18 cellular contexts compared by ENCODE assay signal in the genomic region with DNA sequence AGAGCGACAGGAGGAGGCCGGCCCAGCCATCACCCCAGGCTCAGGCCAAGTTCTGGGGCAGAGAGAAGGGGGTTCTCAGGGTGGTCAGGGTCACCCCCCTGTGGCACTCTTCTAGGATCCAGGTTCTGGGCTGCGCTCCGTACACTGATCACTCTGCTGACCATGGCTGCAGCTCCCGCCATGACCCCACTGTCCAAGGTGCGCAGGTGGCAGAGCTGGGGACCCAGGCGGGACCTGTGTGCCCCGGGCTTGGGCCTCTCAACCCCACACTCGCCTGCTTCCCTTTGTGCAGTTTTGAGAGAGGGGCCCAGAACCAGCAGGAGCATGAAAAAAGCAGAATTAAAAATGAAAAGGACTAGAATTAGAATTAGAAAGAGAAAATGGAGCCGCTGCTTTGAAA.
DNase-seq lines count a peak whose midpoint lies in the region; ATAC-seq, FAIRE-seq and TF ChIP-seq lines count a peak whose summit lies in the region.
"Had no signal": no experiment of that assay in that cellular context is flagged by ENCODE, and none has a peak within 500 bp of the region (broad histone marks: within the 10 kb centered on the region; RNA-seq: fewer than 3 reads in every experiment).

No MANE protein-coding gene starts in this region.

- no peak for TF ChIP-seq CTCF in colonic mucosa (IDR thresholded peaks at IDR 0.05)
- no peak for TF ChIP-seq CTCF in progenitor cell of endocrine pancreas (IDR thresholded peaks at IDR 0.05; ENCODE audit: unreplicated experiment)

- no peak overlapping the region for H3K4me3 Mint-ChIP-seq in progenitor cell of endocrine pancreas (ENCODE audit: low read depth)

- intact Hi-C loops in colonic mucosa (cut with DNase I) = no loop called here

- H3K27me3 ChIP-seq in HAP-1 (ENCODE audit: low read depth) = no peaks in the 10 kb centered on the region
- no peaks in the 10 kb centered on the region for H3K27me3 ChIP-seq in colonic mucosa
- H3K27me3 ChIP-seq in SJCRH30 = no peaks in the 10 kb centered on the region

- TF ChIP-seq POLR2A in GM12892 (IDR thresholded peaks at IDR 0.05; ENCODE audit: low read depth, low read length) = no peak

- H3K9me3 ChIP-seq in HAP-1 (no peaks in the 10 kb centered on the region), colonic mucosa (no peaks in the 10 kb centered on the region), SJCRH30 (replicated peaks) (no peaks in the 10 kb centered on the region)

- in situ Hi-C loops in HAP-1 (cut with MboI; ENCODE audit: low sequenced_read_pairs) = no loop called here

- DNase-seq in HAP-1 (ENCODE audit: low spot score in 2 of 2) (peak; percentile 63 to 84), colonic mucosa (peak; percentile 15), iPS-NIHi7 (ENCODE audit: extremely low spot score) (peak; percentile 25), progenitor cell of endocrine pancreas (ENCODE audit: low spot score, unreplicated experiment) (no peak), SJCRH30 (no peak), GM12892 (ENCODE audit: insufficient read length) (no peak)
- DNase-seq: GDM1, KG1, NCI-H1436, NCI-H2029, NCI-H2171 treated with DMSO at 0.1 percent for 48 hours, NCI-H446 treated with DMSO at 0.1 percent for 48 hours had no signal

- peak overlapping the region; percentile 49 for H3K27ac Mint-ChIP-seq in progenitor cell of endocrine pancreas

- no peaks in the 10 kb centered on the region for H3K36me3 Mint-ChIP-seq in progenitor cell of endocrine pancreas (ENCODE audit: insufficient read depth)

- no peaks in the 10 kb centered on the region for H3K9me3 Mint-ChIP-seq in progenitor cell of endocrine pancreas (ENCODE audit: low read depth)

- H3K4me1 ChIP-seq in HAP-1 (peaks cover 20% of the 10 kb centered on the region), colonic mucosa (no peaks in the 10 kb centered on the region), SJCRH30 (no peaks in the 10 kb centered on the region)

- no peak overlapping the region for H3K4me3 ChIP-seq in HAP-1
- H3K4me3 ChIP-seq in colonic mucosa = no peak overlapping the region
- no peak overlapping the region for H3K4me3 ChIP-seq in SJCRH30
- H3K4me3 ChIP-seq: GM12878 had no signal

- H3K36me3 ChIP-seq in HAP-1 (replicated peaks) = no peaks in the 10 kb centered on the region
- H3K36me3 ChIP-seq in colonic mucosa = no peaks in the 10 kb centered on the region
- H3K36me3 ChIP-seq in SJCRH30 = no peaks in the 10 kb centered on the region

- peaks cover 2% of the 10 kb centered on the region for H3K27me3 Mint-ChIP-seq in progenitor cell of endocrine pancreas

- ATAC-seq in HG03571 (IDR thresholded peaks at IDR 0.05; ENCODE audit: unreplicated experiment) = no peak
- ATAC-seq: GM12878, HepG2 had no signal

- FAIRE-seq in GM12892 (lab: Jason Lieb, UNC) = no peak
- FAIRE-seq: GM12878, GM18507, HepG2 had no signal

- no peaks in the 10 kb centered on the region for H3K4me1 Mint-ChIP-seq in progenitor cell of endocrine pancreas (ENCODE audit: low read depth)

- H3K9ac ChIP-seq in colonic mucosa (ENCODE audit: low read depth in 2 of 2, low read length in 2 of 2) = no peak overlapping the region

- H3K27ac ChIP-seq in colonic mucosa (no peak overlapping the region), SJCRH30 (no peak overlapping the region)
- H3K27ac ChIP-seq: C4-2B, RWPE1 had no signal

Comparison
In these comparisons a context has a peak if more than half of its experiments do, and no peak if none do; other contexts are left out.
1. DNase-seq: peak in HAP-1 (2 of 2), colonic mucosa (single experiment) and iPS-NIHi7 (single experiment); none in progenitor cell of endocrine pancreas (single experiment), SJCRH30 (0 of 2) and GM12892 (single experiment).